ENCODE assay signal across 31 cellular contexts in genomic region chr10:37473906-37474305, GRCh38.
A peak's percentile ranks its signal among the peaks of the same experiment; 100 is the strongest.
DNase-seq lines count a peak whose midpoint lies in the region; ATAC-seq and TF ChIP-seq lines count a peak whose summit lies in the region.
"Had no signal": no experiment of that assay in that cellular context is flagged by ENCODE, and none has a peak within 500 bp of the region (broad histone marks: within the 10 kb centered on the region; RNA-seq: fewer than 3 reads in every experiment).

No MANE protein-coding gene starts in this region.

- H3K27me3 Mint-ChIP-seq in WTC11 (ENCODE audit: low read depth) = peaks cover 8% of the 10 kb centered on the region; the same call in 1 of the 2 replicates
- H3K27me3 Mint-ChIP-seq: B cell; CD4-positive, alpha-beta memory T cell; CD4-positive, alpha-beta T cell; CD4-positive, CD25-positive, alpha-beta regulatory T cell; CD8-positive, alpha-beta memory T cell had no signal

- no peak overlapping the region for H3K4me3 ChIP-seq in right atrium auricular region
- H3K4me3 ChIP-seq: A549; BLaER1; BLaER1 treated with 17β-estradiol and CSF1 and Interleukin-3, amounts not matched to agents 10 nM and 100 nM had no signal

- H3K27ac Mint-ChIP-seq in WTC11 = no peak overlapping the region
- H3K27ac Mint-ChIP-seq: B cell; CD14-positive monocyte; CD4-positive, alpha-beta memory T cell; CD4-positive, alpha-beta T cell; CD8-positive, alpha-beta memory T cell; CD8-positive, alpha-beta T cell had no signal

- peaks cover 44% of the 10 kb centered on the region for H3K36me3 Mint-ChIP-seq in WTC11
- H3K36me3 Mint-ChIP-seq: CD14-positive monocyte; CD4-positive, alpha-beta memory T cell; CD4-positive, CD25-positive, alpha-beta regulatory T cell; CD8-positive, alpha-beta memory T cell; CD8-positive, alpha-beta T cell had no signal

- H3K9me3 Mint-ChIP-seq in WTC11 = peaks cover 41% of the 10 kb centered on the region

- TF ChIP-seq CTCF in right atrium auricular region (IDR thresholded peaks at IDR 0.05) (no peak), WTC11 (IDR thresholded peaks at IDR 0.05) (no peak)

- no peaks in the 10 kb centered on the region; the same call in 1 of the 2 replicates for H3K4me1 Mint-ChIP-seq in WTC11
- H3K4me1 Mint-ChIP-seq: B cell; CD14-positive monocyte; CD4-positive, alpha-beta memory T cell; CD4-positive, CD25-positive, alpha-beta regulatory T cell; CD8-positive, alpha-beta memory T cell had no signal

- H3K27me3 ChIP-seq in right atrium auricular region = no peaks in the 10 kb centered on the region
- H3K27me3 ChIP-seq: BE2C; BLaER1; BLaER1 treated with 17β-estradiol and CSF1 and Interleukin-3, amounts not matched to agents 10 nM and 100 nM had no signal

- no peak for ATAC-seq in WTC11
- ATAC-seq: A549; CD8-positive, alpha-beta T cell had no signal

- intact Hi-C loops in cardiac septum (cut with DNase I) = no loop called here

- H3K4me1 ChIP-seq in right atrium auricular region = no peaks in the 10 kb centered on the region
- H3K4me1 ChIP-seq: A549; BE2C; BLaER1; BLaER1 treated with 17β-estradiol and CSF1 and Interleukin-3, amounts not matched to agents 10 nM and 100 nM; Caco-2 had no signal

- CTCF ChIA-PET in WTC11 (lab: Charles Lee) = no interaction called here

- POLR2A ChIA-PET in WTC11 (lab: Charles Lee) = no interaction called here

- DNase-seq in right atrium auricular region (ENCODE audit: low spot score) (peak; percentile 7), cardiac septum (ENCODE audit: low spot score) (no peak), WTC11 (ENCODE audit: low spot score) (no peak), NCI-H2227 treated with DMSO at 0.1 percent for 48 hours (lab: John Stamatoyannopoulos, UW) (no peak)
- DNase-seq: 8988T; ACHN; AML-193; BE2C; C1 segment of cervical spinal cord; Caco-2; Calu3; CD4-positive, alpha-beta memory T cell; CD4-positive, alpha-beta T cell; CD4-positive, CD25-positive, alpha-beta regulatory T cell; CD8-positive, alpha-beta memory T cell; CD8-positive, alpha-beta T cell; COR-L47; DMS 273 treated with DMSO at 0.1 percent for 48 hours; DMS153; DMS53; DMS79; DMS79 treated with DMSO at 0.1 percent for 48 hours; DND-41; EL had no signal

- H3K36me3 ChIP-seq in right atrium auricular region = no peaks in the 10 kb centered on the region
- H3K36me3 ChIP-seq: BE2C; BLaER1; BLaER1 treated with 17β-estradiol and CSF1 and Interleukin-3, amounts not matched to agents 10 nM and 100 nM had no signal

- H3K4me3 Mint-ChIP-seq in WTC11 = no peak overlapping the region
- H3K4me3 Mint-ChIP-seq: B cell; CD14-positive monocyte; CD4-positive, alpha-beta memory T cell; CD4-positive, alpha-beta T cell; CD4-positive, CD25-positive, alpha-beta regulatory T cell; CD8-positive, alpha-beta memory T cell; CD8-positive, alpha-beta T cell had no signal

- H3K9me3 ChIP-seq in right atrium auricular region = no peaks in the 10 kb centered on the region
- H3K9me3 ChIP-seq: A549; BE2C; BLaER1; BLaER1 treated with 17β-estradiol and CSF1 and Interleukin-3, amounts not matched to agents 10 nM and 100 nM had no signal

- no peak overlapping the region for H3K27ac ChIP-seq in right atrium auricular region
- H3K27ac ChIP-seq: 22Rv1; A549; BLaER1; BLaER1 treated with 17β-estradiol and CSF1 and Interleukin-3, amounts not matched to agents 10 nM and 100 nM; C4-2B had no signal

TF ChIP-seq in WTC11, 78 proteins besides CTCF, POLR2A, EP300 and RAD21:
- peak; percentile 95 for TF ChIP-seq HMGA2 (CRISPR knock-in tag; IDR thresholded peaks at IDR 0.05)
- no peak for TF ChIP-seq ATF2 (CRISPR knock-in tag; IDR thresholded peaks at IDR 0.05; ENCODE audit: borderline replicate concordance, low read depth)
